Comparison of ENCODE assay signal across 10 cellular contexts in genomic region chr12:54561164-54561563, GRCh38. TPM values are rescaled to one million over a fixed set of nuclear protein-coding genes. Genes with fewer than 3 reads are reported as not detected.
A peak's percentile ranks its signal among the peaks of the same experiment; 100 is the strongest.
DNase-seq lines count a peak whose midpoint lies in the region; ATAC-seq, FAIRE-seq and TF ChIP-seq lines count a peak whose summit lies in the region.
"Had no signal": no experiment of that assay in that cellular context is flagged by ENCODE, and none has a peak within 500 bp of the region (broad histone marks: within the 10 kb centered on the region; RNA-seq: fewer than 3 reads in every experiment).

No MANE protein-coding gene starts in this region.

- TF ChIP-seq CTCF in gastroesophageal sphincter (IDR thresholded peaks at IDR 0.05) (no peak), parathyroid adenoma (IDR thresholded peaks at IDR 0.05) (no peak)

- peak overlapping the region in 4 of 8 donors; percentile 39 to 93 (median 90) for H3K27ac Mint-ChIP-seq in CD8-positive, alpha-beta memory T cell
- H3K27ac Mint-ChIP-seq in T-cell = peak overlapping the region; percentile 43 to 94

- H3K9me3 ChIP-seq in CD8-positive, alpha-beta memory T cell (ENCODE audit: low read length) = no peaks in the 10 kb centered on the region
- H3K9me3 ChIP-seq in gastroesophageal sphincter (no peaks in the 10 kb centered on the region), parathyroid adenoma (ENCODE audit: control insufficient read depth, low read length) (no peaks in the 10 kb centered on the region)

- peak overlapping the region in 6 of 7 donors; percentile 62 to 91 (median 83) for H3K4me3 Mint-ChIP-seq in CD8-positive, alpha-beta memory T cell
- peak overlapping the region; percentile 73 to 85 (median 84) for H3K4me3 Mint-ChIP-seq in T-cell

- peaks cover 14% of the 10 kb centered on the region for H3K4me1 ChIP-seq in CD8-positive, alpha-beta memory T cell (ENCODE audit: insufficient read depth, low read length)
- H3K4me1 ChIP-seq in gastroesophageal sphincter = peaks cover 0 to 63% (median 2%) of the 10 kb centered on the region in 3 donors
- H3K4me1 ChIP-seq in parathyroid adenoma = peaks cover 9% of the 10 kb centered on the region

- H3K9ac ChIP-seq in parathyroid adenoma = no peak overlapping the region

- ATAC-seq in T-cell (replicated peaks in 1 of 4) (no peak), gastroesophageal sphincter (peak; percentile 44), HG02884 (IDR thresholded peaks at IDR 0.05; ENCODE audit: unreplicated experiment) (no peak), HG03571 (IDR thresholded peaks at IDR 0.05; ENCODE audit: unreplicated experiment) (no peak)

- no peak for TF ChIP-seq POLR2A in gastroesophageal sphincter (IDR thresholded peaks at IDR 0.05)

- no peak overlapping the region for H3K4me2 ChIP-seq in parathyroid adenoma (ENCODE audit: low read length)

- H3K36me3 ChIP-seq in CD8-positive, alpha-beta memory T cell (ENCODE audit: insufficient read depth, low read length) = no peaks in the 10 kb centered on the region
- H3K36me3 ChIP-seq in gastroesophageal sphincter (no peaks in the 10 kb centered on the region), parathyroid adenoma (ENCODE audit: control insufficient read depth, insufficient read depth, low read length) (no peaks in the 10 kb centered on the region)

- WGBS in gastroesophageal sphincter (ENCODE audit: low coverage in 1 of 2), 2 donors = 54% methylated on average over 3 of the region's 3 CpGs; no CpG with 5 or more reads in 1 of the 2 donors

- POLR2A ChIA-PET in CD8-positive, alpha-beta memory T cell (lab: Charles Lee) = no interaction called here
- POLR2A ChIA-PET in T-cell (lab: Charles Lee) = interaction anchor here in 1 of 2 donors (1.3 kb wide), 1 partner anchor 12 kb away, joined by 3 read pairs; the partner anchor contains the start of gene PDE1B

- H3K27me3 Mint-ChIP-seq in CD8-positive, alpha-beta memory T cell = no peaks in the 10 kb centered on the region
- H3K27me3 Mint-ChIP-seq in T-cell = no peaks in the 10 kb centered on the region

- no peaks in the 10 kb centered on the region for H3K27me3 ChIP-seq in CD8-positive, alpha-beta memory T cell (ENCODE audit: insufficient read depth, low read length, poor library complexity, severe bottlenecking)
- no peaks in the 10 kb centered on the region for H3K27me3 ChIP-seq in gastroesophageal sphincter
- peaks cover 4% of the 10 kb centered on the region for H3K27me3 ChIP-seq in parathyroid adenoma (ENCODE audit: control insufficient read depth, insufficient read depth, low read length)

- CTCF ChIA-PET in CD8-positive, alpha-beta memory T cell (lab: Charles Lee) = interaction anchor here (0.8 to 0.9 kb wide), 2 partner anchors 18 to 19 kb away, joined by 3 read pairs; no protein-coding TSS in a partner anchor
- CTCF ChIA-PET in T-cell (lab: Charles Lee) = interaction anchor here (0.7 to 1.4 kb wide), 2 partner anchors 18 to 596 kb away, joined by 3 to 6 read pairs; no protein-coding TSS in a partner anchor

- no peak overlapping the region for H3K27ac ChIP-seq in CD8-positive, alpha-beta memory T cell (ENCODE audit: low read depth, low read length)
- H3K27ac ChIP-seq in gastroesophageal sphincter (peak overlapping the region in 3 of 4 donors; percentile 49 to 81 (median 72)), parathyroid adenoma (peak overlapping the region; percentile 55)

- H3K4me1 Mint-ChIP-seq in CD8-positive, alpha-beta memory T cell = peaks cover 15 to 24% (median 18%) of the 10 kb centered on the region in 3 donors
- peaks cover 26 to 30% (median 30%) of the 10 kb centered on the region in 3 donors for H3K4me1 Mint-ChIP-seq in T-cell

- FAIRE-seq in HTR-8/SVneo (lab: Jason Lieb, UNC) = no peak
- FAIRE-seq: small intestine had no signal

- peaks cover 0 to 4% (median 1%) of the 10 kb centered on the region in 3 donors for H3K36me3 Mint-ChIP-seq in CD8-positive, alpha-beta memory T cell
- no peaks in the 10 kb centered on the region for H3K36me3 Mint-ChIP-seq in T-cell

- peak overlapping the region; percentile 67 for H3K4me3 ChIP-seq in CD8-positive, alpha-beta memory T cell (ENCODE audit: low read length)
- H3K4me3 ChIP-seq in gastroesophageal sphincter (peak overlapping the region in 1 of 2 donors; percentile 52), parathyroid adenoma (ENCODE audit: low read depth, low read length) (no peak overlapping the region)

- H3K9me3 Mint-ChIP-seq in CD8-positive, alpha-beta memory T cell = no peaks in the 10 kb centered on the region
- H3K9me3 Mint-ChIP-seq in T-cell = no peaks in the 10 kb centered on the region

- no peak for DNase-seq in CD8-positive, alpha-beta memory T cell
- DNase-seq in T-cell (peak in 2 of 34 experiments; percentile 2 to 11), HTR-8/SVneo (ENCODE audit: insufficient read length, low spot score) (no peak), COLO668 (lab: John Stamatoyannopoulos, UW; ENCODE audit: unreplicated experiment) (no peak)
- DNase-seq: small intestine had no signal

- no peaks in the 10 kb centered on the region for H3K79me2 ChIP-seq in parathyroid adenoma

- TF ChIP-seq EP300 in gastroesophageal sphincter (IDR thresholded peaks at IDR 0.05) = no peak

- H2AFZ ChIP-seq in parathyroid adenoma = peak overlapping the region; percentile 92

RNA-seq across cellular contexts. Expression of gene PDE1B, which starts 11.8 kb away (rescaled TPM):
- total RNA-seq in CD8-positive, alpha-beta memory T cell = 1 to 10 TPM; 4.3 to 4.9 TPM
- polyA plus RNA-seq in CD8-positive, alpha-beta memory T cell = 0.33 TPM
- 10 to 100 TPM in 2 of 5 donors, 1 to 10 TPM in 3; 3.5 to 13.2 (median 5.4) TPM for total RNA-seq in T-cell
- total RNA-seq in gastroesophageal sphincter = 10 to 100 TPM in 2 of 4 donors, 1 to 10 TPM in 2; 6.3 to 25.4 (median 11.7) TPM

RNA-seq across cellular contexts. Expression of gene PPP1R1A, which starts 27.3 kb away (rescaled TPM):
- total RNA-seq in CD8-positive, alpha-beta memory T cell = not detected
- polyA plus RNA-seq in CD8-positive, alpha-beta memory T cell = not detected
- total RNA-seq in T-cell (not detected), gastroesophageal sphincter (10 to 100 TPM in 2 of 4 donors, 1 to 10 TPM in 2; 2.5 to 27.9 (median 18.0) TPM)
- total RNA-seq: SK-MEL-5 had no signal
